ENCODE assay signal across 29 cellular contexts in genomic region chr18:27887711-27888495, GRCh38.
A peak's percentile ranks its signal among the peaks of the same experiment; 100 is the strongest.
DNase-seq lines count a peak whose midpoint lies in the region; ATAC-seq, FAIRE-seq and TF ChIP-seq lines count a peak whose summit lies in the region.
"Had no signal": no experiment of that assay in that cellular context is flagged by ENCODE, and none has a peak within 500 bp of the region (broad histone marks: within the 10 kb centered on the region; RNA-seq: fewer than 3 reads in every experiment).

No MANE protein-coding gene starts in this region.

- FAIRE-seq in A549 (lab: Jason Lieb, UNC) = no peak
- FAIRE-seq: D721Med, small intestine had no signal

- POLR2A ChIA-PET in A549 (lab: Yijun Ruan, JAX) = no interaction called here

- intact Hi-C loops in adrenal gland (cut with DNase I) = loop anchor here in 1 of 2 donors (10.0 kb wide), 1 partner anchor 73 kb away; no protein-coding TSS in a partner anchor
- intact Hi-C loops in upper lobe of right lung (cut with DNase I) = no loop called here

- TF ChIP-seq RAD21 in A549 (conservative IDR thresholded peaks at IDR 0.05 in 1 of 2, IDR thresholded peaks at IDR 0.05 in 1 of 2) = no peak

- H3K4me1 ChIP-seq in A549 = peaks cover 14% of the 10 kb centered on the region; the same call in 2 of the 3 replicates
- H3K4me1 ChIP-seq in adrenal gland (replicated peaks in 1 of 2) = no peaks in the 10 kb centered on the region
- H3K4me1 ChIP-seq in upper lobe of right lung = no peaks in the 10 kb centered on the region
- H3K4me1 ChIP-seq: BLaER1 treated with 17β-estradiol and CSF1 and Interleukin-3, amounts not matched to agents 10 nM and 100 nM; prostate gland; SJCRH30; tibial nerve had no signal

- H3K27me3 ChIP-seq in adrenal gland (no peaks in the 10 kb centered on the region), upper lobe of right lung (no peaks in the 10 kb centered on the region)
- H3K27me3 ChIP-seq: BLaER1 treated with 17β-estradiol and CSF1 and Interleukin-3, amounts not matched to agents 10 nM and 100 nM; SJCRH30; tibial nerve had no signal

- no peak for TF ChIP-seq POLR2A in A549 (IDR thresholded peaks at IDR 0.05; ENCODE audit: low read length)
- no peak for TF ChIP-seq POLR2A in adrenal gland (IDR thresholded peaks at IDR 0.05)

- peak overlapping the region; percentile 52 for H3K4me2 ChIP-seq in A549
- H3K4me2 ChIP-seq: BLaER1 treated with 17β-estradiol and CSF1 and Interleukin-3, amounts not matched to agents 10 nM and 100 nM; PC-9 had no signal

- H3K9me3 ChIP-seq in A549 (no peaks in the 10 kb centered on the region), adrenal gland (replicated peaks in 1 of 3) (no peaks in the 10 kb centered on the region), upper lobe of right lung (no peaks in the 10 kb centered on the region)
- H3K9me3 ChIP-seq: BLaER1 treated with 17β-estradiol and CSF1 and Interleukin-3, amounts not matched to agents 10 nM and 100 nM; prostate gland; SJCRH30; tibial nerve had no signal

- DNase-seq in A549 (ENCODE audit: low read depth in 1 of 2, low spot score in 1 of 2) (no peak), HT1080 (ENCODE audit: low read depth) (peak; percentile 64), amniotic epithelial cell (ENCODE audit: low read depth) (peak; percentile 63), kidney tubule cell (ENCODE audit: low spot score) (peak; percentile 58), cortex of kidney (lab: John Stamatoyannopoulos, UW) (no peak), adrenal gland (no peak), upper lobe of right lung (no peak)
- no peak for DNase-seq in activated CD4-positive, alpha-beta T cell treated with anti-CD3 and anti-CD28 coated beads for 4 hours
- DNase-seq: 8988T; activated CD4-positive, alpha-beta T cell treated with anti-CD3 and anti-CD28 coated beads, Interleukin-2, amount 50 U/mL, for 48 hours; activated effector memory CD4-positive, alpha-beta T cell treated with anti-CD3 and anti-CD28 coated beads, Interleukin-2, amount 50 U/mL, for 16 hours; effector CD4-positive, alpha-beta T cell; glutamatergic neuron; KG1; left ventricle myocardium superior; MV-4-11; NCI-H1694 treated with DMSO at 0.1 percent for 48 hours; NCI-H2227 treated with DMSO at 0.1 percent for 48 hours; nephron progenitor cell; PC-9; SJCRH30; small intestine; stimulated activated CD4-positive, alpha-beta T cell treated with anti-CD3 and anti-CD28 coated beads, Interleukin-2, amount 100 ng/mL, for 48 hours; stimulated activated naive CD4-positive, alpha-beta T cell treated with Interleukin-2 at 50 U/mL for 16 hours; T-helper 2 cell had no signal

- no peak for TF ChIP-seq CTCF in A549 (IDR thresholded peaks at IDR 0.05)
- no peak for TF ChIP-seq CTCF in adrenal gland (IDR thresholded peaks at IDR 0.05)
- TF ChIP-seq CTCF in upper lobe of right lung (IDR thresholded peaks at IDR 0.05) = no peak

- WGBS in A549 (ENCODE audit: missing lambda C conversion rate) = 47% methylated on average over 2 of the region's 2 CpGs
- 66 to 84% (median 78%) methylated on average over 2 of the region's 2 CpGs for WGBS in adrenal gland, 4 donors

- no peak for TF ChIP-seq EP300 in A549 (IDR thresholded peaks at IDR 0.05)

- no peaks in the 10 kb centered on the region for H3K36me3 ChIP-seq in adrenal gland (replicated peaks in 1 of 2)
- no peaks in the 10 kb centered on the region for H3K36me3 ChIP-seq in upper lobe of right lung
- H3K36me3 ChIP-seq: BLaER1 treated with 17β-estradiol and CSF1 and Interleukin-3, amounts not matched to agents 10 nM and 100 nM; prostate gland; SJCRH30; tibial nerve had no signal

- H3K27ac ChIP-seq in A549 = peak overlapping the region in 1 of 2 experiments; percentile 29; a peak in 1 of 6 replicates
- H3K27ac ChIP-seq in adrenal gland = no peak overlapping the region
- no peak overlapping the region for H3K27ac ChIP-seq in upper lobe of right lung
- H3K27ac ChIP-seq: BLaER1 treated with 17β-estradiol and CSF1 and Interleukin-3, amounts not matched to agents 10 nM and 100 nM; PC-9; prostate gland; SJCRH30; tibial nerve had no signal

- H3K4me3 ChIP-seq in A549 (no peak overlapping the region), adrenal gland (no peak overlapping the region), upper lobe of right lung (no peak overlapping the region)
- H3K4me3 ChIP-seq: BLaER1 treated with 17β-estradiol and CSF1 and Interleukin-3, amounts not matched to agents 10 nM and 100 nM; PC-9; prostate gland; SJCRH30; tibial nerve had no signal

- CTCF ChIA-PET in A549 (lab: Yijun Ruan, JAX) = interaction anchor here (0.7 kb wide), 1 partner anchor 236 kb away, joined by 3 read pairs; no protein-coding TSS in a partner anchor

- ATAC-seq in A549 (peak in 1 of 2 experiments; percentile 39; a peak in 3 of 6 replicates), upper lobe of right lung (no peak)
- ATAC-seq: left ventricle myocardium superior had no signal

TF ChIP-seq in A549, 52 proteins besides CTCF, POLR2A, EP300 and RAD21:
- TF ChIP-seq, protein P1, sequence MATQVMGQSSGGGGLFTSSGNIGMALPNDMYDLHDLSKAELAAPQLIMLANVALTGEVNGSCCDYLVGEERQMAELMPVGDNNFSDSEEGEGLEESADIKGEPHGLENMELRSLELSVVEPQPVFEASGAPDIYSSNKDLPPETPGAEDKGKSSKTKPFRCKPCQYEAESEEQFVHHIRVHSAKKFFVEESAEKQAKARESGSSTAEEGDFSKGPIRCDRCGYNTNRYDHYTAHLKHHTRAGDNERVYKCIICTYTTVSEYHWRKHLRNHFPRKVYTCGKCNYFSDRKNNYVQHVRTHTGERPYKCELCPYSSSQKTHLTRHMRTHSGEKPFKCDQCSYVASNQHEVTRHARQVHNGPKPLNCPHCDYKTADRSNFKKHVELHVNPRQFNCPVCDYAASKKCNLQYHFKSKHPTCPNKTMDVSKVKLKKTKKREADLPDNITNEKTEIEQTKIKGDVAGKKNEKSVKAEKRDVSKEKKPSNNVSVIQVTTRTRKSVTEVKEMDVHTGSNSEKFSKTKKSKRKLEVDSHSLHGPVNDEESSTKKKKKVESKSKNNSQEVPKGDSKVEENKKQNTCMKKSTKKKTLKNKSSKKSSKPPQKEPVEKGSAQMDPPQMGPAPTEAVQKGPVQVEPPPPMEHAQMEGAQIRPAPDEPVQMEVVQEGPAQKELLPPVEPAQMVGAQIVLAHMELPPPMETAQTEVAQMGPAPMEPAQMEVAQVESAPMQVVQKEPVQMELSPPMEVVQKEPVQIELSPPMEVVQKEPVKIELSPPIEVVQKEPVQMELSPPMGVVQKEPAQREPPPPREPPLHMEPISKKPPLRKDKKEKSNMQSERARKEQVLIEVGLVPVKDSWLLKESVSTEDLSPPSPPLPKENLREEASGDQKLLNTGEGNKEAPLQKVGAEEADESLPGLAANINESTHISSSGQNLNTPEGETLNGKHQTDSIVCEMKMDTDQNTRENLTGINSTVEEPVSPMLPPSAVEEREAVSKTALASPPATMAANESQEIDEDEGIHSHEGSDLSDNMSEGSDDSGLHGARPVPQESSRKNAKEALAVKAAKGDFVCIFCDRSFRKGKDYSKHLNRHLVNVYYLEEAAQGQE (IDR thresholded peaks at IDR 0.05) = no peak

Comparison
In these comparisons a context has a peak if more than half of its experiments do, and no peak if none do; other contexts are left out.
1. DNase-seq: peak in HT1080 (single experiment), amniotic epithelial cell (single experiment) and kidney tubule cell (single experiment); none in A549 (0 of 2), cortex of kidney (single experiment), adrenal gland (0 of 7), upper lobe of right lung (single experiment) and activated CD4-positive, alpha-beta T cell treated with anti-CD3 and anti-CD28 coated beads for 4 hours (0 of 2).